ENCODE assay signal across 8 cellular contexts in the genomic region with DNA sequence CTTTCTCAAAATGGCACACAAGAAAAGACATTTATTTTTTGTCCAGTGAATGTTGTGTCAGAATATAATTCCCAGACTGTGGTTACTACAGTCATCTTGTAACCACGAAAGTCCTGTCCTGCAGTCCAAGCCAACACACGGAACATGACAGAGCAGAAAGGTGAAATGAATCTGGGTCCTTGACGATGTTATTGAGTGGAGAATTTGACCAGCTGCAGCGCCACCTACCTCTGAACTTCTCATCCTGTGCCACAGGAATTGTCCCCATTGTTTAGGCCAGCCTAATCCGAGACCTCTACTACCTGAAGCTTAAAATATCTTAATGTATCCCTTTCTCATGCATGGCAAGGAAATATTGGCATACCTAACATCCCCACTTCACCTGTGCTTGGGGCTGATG.
DNase-seq lines count a peak whose midpoint lies in the region; ATAC-seq, FAIRE-seq and TF ChIP-seq lines count a peak whose summit lies in the region.

No MANE protein-coding gene starts in this region.

- 12% methylated on average over 5 of the region's 5 CpGs for WGBS in A549 (ENCODE audit: missing lambda C conversion rate)

- TF ChIP-seq EP300 in A549 (IDR thresholded peaks at IDR 0.05), result no peak

- no peak overlapping the region for H3K27ac ChIP-seq in A549

- H3K9me3 ChIP-seq in A549, result no peaks in the 10 kb centered on the region

- no peak overlapping the region for H3K4me2 ChIP-seq in A549

- H3K4me3 ChIP-seq in A549 (no peak overlapping the region), epithelial cell of proximal tubule (ENCODE audit: low read depth, low read length) (no peak overlapping the region)

- no peak for TF ChIP-seq POLR2A in A549 (IDR thresholded peaks at IDR 0.05; ENCODE audit: low read length)

- no peak for FAIRE-seq in A549 (lab: Jason Lieb, UNC)

- H3K4me1 ChIP-seq in A549, result no peaks in the 10 kb centered on the region

- TF ChIP-seq CTCF in A549 (IDR thresholded peaks at IDR 0.05) (peak; percentile 21; the same call in 1 of the 3 replicates), epithelial cell of proximal tubule (conservative IDR thresholded peaks at IDR 0.05; ENCODE audit: low read depth, low read length) (peak; percentile 56)

- ATAC-seq in A549 (peak in 1 of 2 experiments; percentile 78; a peak in 4 of 6 replicates), HG03354 (IDR thresholded peaks at IDR 0.05; ENCODE audit: poor library complexity, severe bottlenecking, unreplicated experiment) (no peak), GM18909 (IDR thresholded peaks at IDR 0.05; ENCODE audit: poor library complexity, unreplicated experiment) (no peak), HG03159 (IDR thresholded peaks at IDR 0.05; ENCODE audit: unreplicated experiment) (no peak)

- POLR2A ChIA-PET in A549 (lab: Yijun Ruan, JAX), result no interaction called here

- CTCF ChIA-PET in A549 (lab: Yijun Ruan, JAX), result no interaction called here

- peak in 1 of 2 experiments; percentile 37; a peak in 3 of 5 replicates for TF ChIP-seq RAD21 in A549 (conservative IDR thresholded peaks at IDR 0.05 in 1 of 2, IDR thresholded peaks at IDR 0.05 in 1 of 2)

- DNase-seq in A549 (ENCODE audit: low read depth in 1 of 2, low spot score in 1 of 2) (peak; percentile 7 to 39), GM19240 (ENCODE audit: insufficient read length, low spot score) (peak; percentile 3), NCI-H526 (lab: John Stamatoyannopoulos, UW) (peak; percentile 48 to 75), epithelial cell of proximal tubule (ENCODE audit: low read depth) (no peak), medulla oblongata (ENCODE audit: extremely low spot score) (no peak)

TF ChIP-seq in A549, 52 proteins besides CTCF, POLR2A, EP300 and RAD21:
- TF ChIP-seq ZNF302 (CRISPR knock-in tag; IDR thresholded peaks at IDR 0.05), result no peak
- TF ChIP-seq POLR2AphosphoS2 (conservative IDR thresholded peaks at IDR 0.05; ENCODE audit: low read length), result no peak
- no peak for TF ChIP-seq CBX2 (IDR thresholded peaks at IDR 0.05; ENCODE audit: borderline replicate concordance, low read depth)
- no peak for TF ChIP-seq RARB (CRISPR knock-in tag; IDR thresholded peaks at IDR 0.05)
- TF ChIP-seq NFE2L2 (conservative IDR thresholded peaks at IDR 0.05; ENCODE audit: low read length), result no peak
- TF ChIP-seq CHD4 (IDR thresholded peaks at IDR 0.05; ENCODE audit: borderline replicate concordance), result no peak

Comparison
In these comparisons a context has a peak if more than half of its experiments do, and no peak if none do; other contexts are left out.
1. DNase-seq: peak in A549 (2 of 2), GM19240 (single experiment) and NCI-H526 (2 of 2); none in epithelial cell of proximal tubule (single experiment) and medulla oblongata (single experiment).